Comparison of ENCODE assay signal across 8 cellular contexts in the genomic region with DNA sequence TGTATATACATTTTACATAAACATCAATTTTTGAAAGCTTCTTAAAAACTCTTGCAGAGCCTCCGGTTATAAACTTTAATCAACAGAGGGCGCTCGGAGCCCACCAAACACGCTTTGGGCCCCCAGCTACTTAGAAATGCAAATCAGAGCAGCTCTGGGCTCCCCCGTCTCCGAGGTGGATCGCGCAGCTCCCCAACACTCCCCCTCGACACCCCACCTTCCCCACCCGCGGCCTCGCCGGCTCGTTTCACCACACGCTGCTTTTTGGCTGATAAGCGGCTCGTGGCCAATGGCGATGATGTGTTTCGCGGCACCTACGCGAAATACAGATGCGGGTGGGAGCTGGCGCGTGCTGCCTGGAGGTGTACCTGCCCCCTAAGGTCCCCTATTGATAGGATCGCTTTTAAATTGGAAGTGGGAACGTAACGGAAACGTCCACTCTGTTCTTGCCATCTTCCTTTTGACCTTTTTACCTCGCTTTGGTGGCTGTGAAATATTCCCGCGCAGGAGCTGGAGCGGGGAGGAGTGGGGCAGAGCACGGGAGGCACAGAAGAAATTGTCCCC. TPM values are rescaled to one million over a fixed set of nuclear protein-coding genes. Genes with fewer than 3 reads are reported as not detected.
DNase-seq lines count a peak whose midpoint lies in the region; ATAC-seq and TF ChIP-seq lines count a peak whose summit lies in the region.

No MANE protein-coding gene starts in this region.

- no peak overlapping the region; the same call in 1 of the 2 replicates for H3K14ac ChIP-seq in H9 (ENCODE audit: insufficient read depth, low read length)

- H4K20me1 ChIP-seq in BLaER1 treated with 17β-estradiol and CSF1 and Interleukin-3, amounts not matched to agents 10 nM and 100 nM, result peaks cover 0 to 25% (median 14%) of the 10 kb centered on the region in 11 experiments; a peak in 15 of 22 replicates
- no peaks in the 10 kb centered on the region for H4K20me1 ChIP-seq in H9 (ENCODE audit: control insufficient read depth, insufficient read depth, insufficient read length)

- H3K9me3 Mint-ChIP-seq in H9, result no peaks in the 10 kb centered on the region; a peak in 1 of 5 replicates

- H2BK5ac ChIP-seq in H9 (ENCODE audit: insufficient read length, low read length), result no peak overlapping the region

- peak overlapping the region in 9 of 11 experiments; percentile 1 to 71 (median 57); a peak in 17 of 22 replicates for H3K9ac ChIP-seq in BLaER1 treated with 17β-estradiol and CSF1 and Interleukin-3, amounts not matched to agents 10 nM and 100 nM
- no peak overlapping the region for H3K9ac ChIP-seq in H9 (ENCODE audit: extremely low read depth, insufficient read length, low read length)

- H3K27ac ChIP-seq in BLaER1 treated with 17β-estradiol and CSF1 and Interleukin-3, amounts not matched to agents 10 nM and 100 nM, result no peak overlapping the region; a peak in 1 of 22 replicates
- H3K27ac ChIP-seq in H9 (ENCODE audit: insufficient read length, low read depth, low read length), result no peak overlapping the region

- H3K79me2 ChIP-seq in H9 (ENCODE audit: insufficient read depth, low read length), result no peaks in the 10 kb centered on the region

- WGBS in H9 (ENCODE audit: extremely low coverage, insufficient read length, low lambda C conversion rate), result no CpG with 5 or more reads among the region's 34 CpGs

- no peak overlapping the region for H3K18ac ChIP-seq in H9 (ENCODE audit: insufficient read length, low read depth, low read length)

- no peak overlapping the region for H4K91ac ChIP-seq in H9 (ENCODE audit: insufficient read length, low read depth, low read length)

- no peaks in the 10 kb centered on the region for H3K79me1 ChIP-seq in H9 (ENCODE audit: insufficient read depth, low read depth, low read length, poor library complexity, severe bottlenecking)

- no peak overlapping the region for H2BK20ac ChIP-seq in H9 (ENCODE audit: low read depth, low read length, poor library complexity, severe bottlenecking)

- peak overlapping the region; percentile 60 to 77 (median 68) for H3K4me3 ChIP-seq in BLaER1 treated with 17β-estradiol and CSF1 and Interleukin-3, amounts not matched to agents 10 nM and 100 nM
- H3K4me3 ChIP-seq in choroid plexus epithelial cell (ENCODE audit: low read depth, low read length), result peak overlapping the region; percentile 91

- peaks cover 78% of the 10 kb centered on the region for H3K27me3 Mint-ChIP-seq in H9 (ENCODE audit: low read depth)

- H3K36me3 Mint-ChIP-seq in H9 (ENCODE audit: insufficient read depth in 1 of 3, low read depth in 3 of 3), result no peaks in the 10 kb centered on the region

- TF ChIP-seq CTCF in H9 (conservative IDR thresholded peaks at IDR 0.05) (peak; percentile 91; the same call in 2 of the 3 replicates), choroid plexus epithelial cell (conservative IDR thresholded peaks at IDR 0.05; ENCODE audit: low read depth, low read length) (peak; percentile 78)

- peaks cover 14 to 23% of the 10 kb centered on the region in 2 experiments for H3K4me1 Mint-ChIP-seq in H9

- H2AK5ac ChIP-seq in H9 (ENCODE audit: insufficient read length, low read length), result no peak overlapping the region

- H3K23ac ChIP-seq in H9 (ENCODE audit: insufficient read length, low read depth, low read length), result no peak overlapping the region

- ATAC-seq in HG03139 (IDR thresholded peaks at IDR 0.05; ENCODE audit: unreplicated experiment), result no peak

- peaks cover 41 to 59% (median 51%) of the 10 kb centered on the region in 11 experiments for H3K27me3 ChIP-seq in BLaER1 treated with 17β-estradiol and CSF1 and Interleukin-3, amounts not matched to agents 10 nM and 100 nM
- H3K27me3 ChIP-seq in H9 (ENCODE audit: insufficient read depth, low read length), result peaks cover 23% of the 10 kb centered on the region; the same call in 1 of the 2 replicates

- H3K4me2 ChIP-seq in BLaER1 treated with 17β-estradiol and CSF1 and Interleukin-3, amounts not matched to agents 10 nM and 100 nM, result peak overlapping the region; percentile 87 to 100 (median 99)
- H3K4me2 ChIP-seq in H9 (ENCODE audit: insufficient read depth, insufficient read length, low read length), result peak overlapping the region; percentile 81

- peak; percentile 76 for DNase-seq in H9
- peak; percentile 77 for DNase-seq in NCI-H345 (lab: John Stamatoyannopoulos, UW)
- DNase-seq in activated CD4-positive, alpha-beta T cell treated with anti-CD3 and anti-CD28 coated beads for 24 hours (ENCODE audit: low read depth in 2 of 2), result peak; percentile 40 to 49
- DNase-seq in choroid plexus epithelial cell (ENCODE audit: low read depth), result peak; percentile 88
- peak; percentile 92 for DNase-seq in left kidney (ENCODE audit: low read depth, low spot score)
- peak; percentile 76 for DNase-seq in stimulated activated CD4-positive, alpha-beta T cell treated with anti-CD3 and anti-CD28 coated beads, Interleukin-15, amount 100 ng/mL, for 24 hours

- no peak overlapping the region for H2BK120ac ChIP-seq in H9 (ENCODE audit: low read depth, low read length, poor library complexity, severe bottlenecking)

- peak overlapping the region; percentile 61 to 83 for H3K4me3 Mint-ChIP-seq in H9

- H3K23me2 ChIP-seq in H9 (ENCODE audit: insufficient read length, low read depth, low read length, poor library complexity, severe bottlenecking), result peaks cover 24% of the 10 kb centered on the region

- H3K56ac ChIP-seq in H9 (ENCODE audit: insufficient read length, low read depth, low read length), result no peak overlapping the region

- no peak overlapping the region for H2AFZ ChIP-seq in H9 (ENCODE audit: low read length)

- H3K27ac Mint-ChIP-seq in H9, result no peak overlapping the region

- H3K9me3 ChIP-seq in BLaER1 treated with 17β-estradiol and CSF1 and Interleukin-3, amounts not matched to agents 10 nM and 100 nM (replicated peaks in 1 of 11), result peaks cover 0 to 2% (median 0%) of the 10 kb centered on the region in 11 experiments; a peak in 1 of 22 replicates
- no peaks in the 10 kb centered on the region for H3K9me3 ChIP-seq in H9 (ENCODE audit: control insufficient read depth, low read depth, low read length)

- no peak overlapping the region for H2BK15ac ChIP-seq in H9 (ENCODE audit: low read depth, low read length)

- H3T11ph ChIP-seq in H9 (ENCODE audit: low read length), result no peak overlapping the region

- no peak overlapping the region for H3K4ac ChIP-seq in H9 (ENCODE audit: low read depth, low read length)

- no peaks in the 10 kb centered on the region for H3K36me3 ChIP-seq in BLaER1 treated with 17β-estradiol and CSF1 and Interleukin-3, amounts not matched to agents 10 nM and 100 nM

- no peak overlapping the region for H4K8ac ChIP-seq in H9 (replicated peaks; ENCODE audit: insufficient read length, low read depth, low read length)

- no peak overlapping the region for H2BK12ac ChIP-seq in H9 (ENCODE audit: insufficient read length, low read depth, low read length)

- H3K4me1 ChIP-seq in BLaER1 treated with 17β-estradiol and CSF1 and Interleukin-3, amounts not matched to agents 10 nM and 100 nM, result peaks cover 20 to 40% (median 38%) of the 10 kb centered on the region in 10 experiments; a peak in 18 of 20 replicates
- H3K4me1 ChIP-seq in H9 (ENCODE audit: insufficient read depth, low read length), result no peaks in the 10 kb centered on the region

- no peak overlapping the region for H4K5ac ChIP-seq in H9 (ENCODE audit: insufficient read length, low read depth, low read length)

RNA-seq across cellular contexts. Expression of gene KIF26B, which starts 1.6 kb away (rescaled TPM):
- total RNA-seq in H9 (2021), result 0.13 and 0.20 TPM in 2 replicates
